ENCODE assay signal across 9 cellular contexts in the genomic region with DNA sequence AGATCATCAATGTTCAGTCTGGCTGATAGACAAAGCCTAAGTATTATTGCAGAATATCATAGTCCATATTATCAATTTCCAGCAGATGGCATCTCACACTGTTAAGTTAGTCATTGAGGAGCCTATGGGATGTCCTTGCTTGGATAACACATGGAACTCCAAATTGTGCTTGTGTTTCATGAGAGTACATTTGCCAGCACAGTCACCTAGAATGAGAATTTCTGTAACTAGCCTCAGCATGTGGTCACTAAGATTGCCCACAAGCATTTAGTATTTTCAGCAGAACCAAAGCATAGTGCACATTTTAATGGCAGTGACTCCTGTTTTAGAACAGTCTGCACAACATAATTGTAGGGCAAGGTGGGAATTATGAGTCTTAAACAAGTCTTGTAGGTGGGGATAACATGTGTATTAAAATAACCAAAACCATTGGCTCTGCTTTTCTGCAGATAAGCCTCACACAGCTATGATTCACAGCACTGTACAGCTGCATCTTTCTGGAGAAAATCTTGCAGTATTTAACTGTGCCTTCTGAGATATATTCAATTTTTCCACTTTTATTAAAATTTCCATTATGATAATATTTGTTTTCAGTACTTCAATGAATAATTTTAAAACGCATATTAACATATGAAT.
A peak's percentile ranks its signal among the peaks of the same experiment; 100 is the strongest.
DNase-seq lines count a peak whose midpoint lies in the region; ATAC-seq and TF ChIP-seq lines count a peak whose summit lies in the region.
"Had no signal": no experiment of that assay in that cellular context is flagged by ENCODE, and none has a peak within 500 bp of the region (broad histone marks: within the 10 kb centered on the region; RNA-seq: fewer than 3 reads in every experiment).

No MANE protein-coding gene starts in this region.

- H3K36me3 ChIP-seq in GM23338 (ENCODE audit: insufficient read depth) (no peaks in the 10 kb centered on the region), colonic mucosa (no peaks in the 10 kb centered on the region)

- CTCF ChIA-PET in activated CD8-positive, alpha-beta memory T cell treated with anti-CD3 and anti-CD28 coated beads, Interleukin-2, amount 10 ng/mL, durations not matched to agents 7 days and 5 days (lab: Charles Lee) = interaction anchor here (1.3 kb wide), 1 partner anchor 10 kb away, joined by 3 read pairs; no protein-coding TSS in a partner anchor

- H3K9me2 ChIP-seq in GM23338 (ENCODE audit: insufficient read depth) = no peaks in the 10 kb centered on the region

- no peak overlapping the region for H3K9ac ChIP-seq in colonic mucosa (ENCODE audit: low read depth in 2 of 2, low read length in 2 of 2)

- H3F3A ChIP-seq in GM23338 (replicated peaks; ENCODE audit: low read depth) = no peaks in the 10 kb centered on the region

- TF ChIP-seq CTCF in GM23338 (conservative IDR thresholded peaks at IDR 0.05; ENCODE audit: low read depth in 2 of 2) (peak; percentile 11 to 19; a peak in 1 of 4 replicates), retinal pigment epithelial cell (conservative IDR thresholded peaks at IDR 0.05; ENCODE audit: low read depth, low read length) (peak; percentile 21), colonic mucosa (IDR thresholded peaks at IDR 0.05) (no peak)

- no peaks in the 10 kb centered on the region for H3K79me2 ChIP-seq in GM23338 (replicated peaks; ENCODE audit: insufficient read depth)

- H3K4me2 ChIP-seq in GM23338 = no peak overlapping the region

- no peaks in the 10 kb centered on the region for H4K20me1 ChIP-seq in GM23338 (replicated peaks; ENCODE audit: insufficient read depth)

- DNase-seq in GM23338 (ENCODE audit: low spot score) = no peak
- DNase-seq in NCI-H2081 treated with DMSO at 0.1 percent for 48 hours (lab: John Stamatoyannopoulos, UW) = peak; percentile 28
- DNase-seq in cerebellar cortex (ENCODE audit: low spot score) = peak; percentile 1
- DNase-seq in retinal pigment epithelial cell (ENCODE audit: low read depth) = no peak
- no peak for DNase-seq in activated CD8-positive, alpha-beta memory T cell treated with anti-CD3 and anti-CD28 coated beads, Interleukin-2, amount 10 ng/mL, durations not matched to agents 7 days and 5 days
- DNase-seq in activated T-helper 1 cell treated with anti-CD3 and anti-CD28 coated beads, Interleukin-12 subunit alpha, Interleukin-12 subunit beta, Interleukin-2, Interleukin-4 antibody, amounts not matched to agents 30 ng/mL and 10 ng/mL and 1 ng/mL, durations not matched to agents 14 hours and 24 hours and 36 hours (ENCODE audit: low spot score) = no peak
- DNase-seq in colonic mucosa = no peak
- DNase-seq: NCI-H1048 had no signal

- no peak overlapping the region for H2AFZ ChIP-seq in GM23338

- H3K4me3 ChIP-seq in GM23338 = no peak overlapping the region
- H3K4me3 ChIP-seq in retinal pigment epithelial cell (ENCODE audit: low read length) = no peak overlapping the region
- no peak overlapping the region for H3K4me3 ChIP-seq in colonic mucosa

- H3K27me3 Mint-ChIP-seq in GM23338 (ENCODE audit: insufficient read depth, low read depth, poor library complexity) = no peaks in the 10 kb centered on the region
- no peaks in the 10 kb centered on the region for H3K27me3 Mint-ChIP-seq in activated CD8-positive, alpha-beta memory T cell treated with anti-CD3 and anti-CD28 coated beads, Interleukin-2, amount 10 ng/mL, durations not matched to agents 7 days and 5 days
- no peaks in the 10 kb centered on the region for H3K27me3 Mint-ChIP-seq in activated T-helper 1 cell treated with anti-CD3 and anti-CD28 coated beads, Interleukin-12 subunit alpha, Interleukin-12 subunit beta, Interleukin-2, Interleukin-4 antibody, amounts not matched to agents 30 ng/mL and 10 ng/mL and 1 ng/mL, durations not matched to agents 14 hours and 24 hours and 36 hours (ENCODE audit: insufficient read depth)

- H3K4me3 Mint-ChIP-seq in GM23338 = no peak overlapping the region
- H3K4me3 Mint-ChIP-seq in activated CD8-positive, alpha-beta memory T cell treated with anti-CD3 and anti-CD28 coated beads, Interleukin-2, amount 10 ng/mL, durations not matched to agents 7 days and 5 days = no peak overlapping the region
- H3K4me3 Mint-ChIP-seq in activated T-helper 1 cell treated with anti-CD3 and anti-CD28 coated beads, Interleukin-12 subunit alpha, Interleukin-12 subunit beta, Interleukin-2, Interleukin-4 antibody, amounts not matched to agents 30 ng/mL and 10 ng/mL and 1 ng/mL, durations not matched to agents 14 hours and 24 hours and 36 hours = no peak overlapping the region

- no peaks in the 10 kb centered on the region for H3K9me3 ChIP-seq in colonic mucosa

- no peaks in the 10 kb centered on the region for H3K27me3 ChIP-seq in GM23338 (ENCODE audit: insufficient read depth)
- H3K27me3 ChIP-seq in colonic mucosa = no peaks in the 10 kb centered on the region

- ATAC-seq in GM23338 (no peak), GM19023 (IDR thresholded peaks at IDR 0.05; ENCODE audit: unreplicated experiment) (no peak)
- ATAC-seq in activated CD8-positive, alpha-beta memory T cell treated with anti-CD3 and anti-CD28 coated beads, Interleukin-2, amount 10 ng/mL, durations not matched to agents 7 days and 5 days = no peak

- no peaks in the 10 kb centered on the region for H3K4me1 Mint-ChIP-seq in GM23338
- H3K4me1 Mint-ChIP-seq in activated CD8-positive, alpha-beta memory T cell treated with anti-CD3 and anti-CD28 coated beads, Interleukin-2, amount 10 ng/mL, durations not matched to agents 7 days and 5 days = no peaks in the 10 kb centered on the region
- H3K4me1 Mint-ChIP-seq in activated T-helper 1 cell treated with anti-CD3 and anti-CD28 coated beads, Interleukin-12 subunit alpha, Interleukin-12 subunit beta, Interleukin-2, Interleukin-4 antibody, amounts not matched to agents 30 ng/mL and 10 ng/mL and 1 ng/mL, durations not matched to agents 14 hours and 24 hours and 36 hours (ENCODE audit: low read depth) = no peaks in the 10 kb centered on the region

- no peak overlapping the region for H3K27ac Mint-ChIP-seq in GM23338
- no peak overlapping the region for H3K27ac Mint-ChIP-seq in activated CD8-positive, alpha-beta memory T cell treated with anti-CD3 and anti-CD28 coated beads, Interleukin-2, amount 10 ng/mL, durations not matched to agents 7 days and 5 days
- no peak overlapping the region for H3K27ac Mint-ChIP-seq in activated T-helper 1 cell treated with anti-CD3 and anti-CD28 coated beads, Interleukin-12 subunit alpha, Interleukin-12 subunit beta, Interleukin-2, Interleukin-4 antibody, amounts not matched to agents 30 ng/mL and 10 ng/mL and 1 ng/mL, durations not matched to agents 14 hours and 24 hours and 36 hours

- H3K36me3 Mint-ChIP-seq in GM23338 (ENCODE audit: low read depth) = no peaks in the 10 kb centered on the region
- H3K36me3 Mint-ChIP-seq in activated CD8-positive, alpha-beta memory T cell treated with anti-CD3 and anti-CD28 coated beads, Interleukin-2, amount 10 ng/mL, durations not matched to agents 7 days and 5 days = no peaks in the 10 kb centered on the region
- H3K36me3 Mint-ChIP-seq in activated T-helper 1 cell treated with anti-CD3 and anti-CD28 coated beads, Interleukin-12 subunit alpha, Interleukin-12 subunit beta, Interleukin-2, Interleukin-4 antibody, amounts not matched to agents 30 ng/mL and 10 ng/mL and 1 ng/mL, durations not matched to agents 14 hours and 24 hours and 36 hours (ENCODE audit: low read depth) = no peaks in the 10 kb centered on the region

- no peaks in the 10 kb centered on the region for H3K4me1 ChIP-seq in GM23338 (ENCODE audit: insufficient read depth)
- H3K4me1 ChIP-seq in colonic mucosa = no peaks in the 10 kb centered on the region

- intact Hi-C loops in activated T-helper 1 cell treated with anti-CD3 and anti-CD28 coated beads, Interleukin-12 subunit alpha, Interleukin-12 subunit beta, Interleukin-2, Interleukin-4 antibody, amounts not matched to agents 30 ng/mL and 10 ng/mL and 1 ng/mL, durations not matched to agents 14 hours and 24 hours and 36 hours (cut with micrococcal nuclease) = no loop called here
- intact Hi-C loops in colonic mucosa (cut with DNase I) = no loop called here

- no peaks in the 10 kb centered on the region for H3K9me3 Mint-ChIP-seq in GM23338
- peaks cover 4% of the 10 kb centered on the region for H3K9me3 Mint-ChIP-seq in activated CD8-positive, alpha-beta memory T cell treated with anti-CD3 and anti-CD28 coated beads, Interleukin-2, amount 10 ng/mL, durations not matched to agents 7 days and 5 days (ENCODE audit: low read depth)
- peaks cover 3% of the 10 kb centered on the region for H3K9me3 Mint-ChIP-seq in activated T-helper 1 cell treated with anti-CD3 and anti-CD28 coated beads, Interleukin-12 subunit alpha, Interleukin-12 subunit beta, Interleukin-2, Interleukin-4 antibody, amounts not matched to agents 30 ng/mL and 10 ng/mL and 1 ng/mL, durations not matched to agents 14 hours and 24 hours and 36 hours

- H3K27ac ChIP-seq in GM23338 (ENCODE audit: low read depth) (no peak overlapping the region), colonic mucosa (no peak overlapping the region)

TF ChIP-seq in GM23338, 12 proteins besides CTCF, POLR2A, EP300 and RAD21 (continues in another document):
- TF ChIP-seq, protein P1, sequence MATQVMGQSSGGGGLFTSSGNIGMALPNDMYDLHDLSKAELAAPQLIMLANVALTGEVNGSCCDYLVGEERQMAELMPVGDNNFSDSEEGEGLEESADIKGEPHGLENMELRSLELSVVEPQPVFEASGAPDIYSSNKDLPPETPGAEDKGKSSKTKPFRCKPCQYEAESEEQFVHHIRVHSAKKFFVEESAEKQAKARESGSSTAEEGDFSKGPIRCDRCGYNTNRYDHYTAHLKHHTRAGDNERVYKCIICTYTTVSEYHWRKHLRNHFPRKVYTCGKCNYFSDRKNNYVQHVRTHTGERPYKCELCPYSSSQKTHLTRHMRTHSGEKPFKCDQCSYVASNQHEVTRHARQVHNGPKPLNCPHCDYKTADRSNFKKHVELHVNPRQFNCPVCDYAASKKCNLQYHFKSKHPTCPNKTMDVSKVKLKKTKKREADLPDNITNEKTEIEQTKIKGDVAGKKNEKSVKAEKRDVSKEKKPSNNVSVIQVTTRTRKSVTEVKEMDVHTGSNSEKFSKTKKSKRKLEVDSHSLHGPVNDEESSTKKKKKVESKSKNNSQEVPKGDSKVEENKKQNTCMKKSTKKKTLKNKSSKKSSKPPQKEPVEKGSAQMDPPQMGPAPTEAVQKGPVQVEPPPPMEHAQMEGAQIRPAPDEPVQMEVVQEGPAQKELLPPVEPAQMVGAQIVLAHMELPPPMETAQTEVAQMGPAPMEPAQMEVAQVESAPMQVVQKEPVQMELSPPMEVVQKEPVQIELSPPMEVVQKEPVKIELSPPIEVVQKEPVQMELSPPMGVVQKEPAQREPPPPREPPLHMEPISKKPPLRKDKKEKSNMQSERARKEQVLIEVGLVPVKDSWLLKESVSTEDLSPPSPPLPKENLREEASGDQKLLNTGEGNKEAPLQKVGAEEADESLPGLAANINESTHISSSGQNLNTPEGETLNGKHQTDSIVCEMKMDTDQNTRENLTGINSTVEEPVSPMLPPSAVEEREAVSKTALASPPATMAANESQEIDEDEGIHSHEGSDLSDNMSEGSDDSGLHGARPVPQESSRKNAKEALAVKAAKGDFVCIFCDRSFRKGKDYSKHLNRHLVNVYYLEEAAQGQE (IDR thresholded peaks at IDR 0.05; ENCODE audit: unreplicated experiment) = no peak
- no peak for TF ChIP-seq JUNB (IDR thresholded peaks at IDR 0.05; ENCODE audit: unreplicated experiment)
- no peak for TF ChIP-seq ZNF114 (CRISPR knock-in tag; IDR thresholded peaks at IDR 0.05)
- TF ChIP-seq ZNF331 (CRISPR knock-in tag; IDR thresholded peaks at IDR 0.05; ENCODE audit: low read depth) = no peak

Comparison
In these comparisons a context has a peak if more than half of its experiments do, and no peak if none do; other contexts are left out.
1. DNase-seq: peak in NCI-H2081 treated with DMSO at 0.1 percent for 48 hours (single experiment) and cerebellar cortex (single experiment); none in GM23338 (single experiment), retinal pigment epithelial cell (single experiment), activated CD8-positive, alpha-beta memory T cell treated with anti-CD3 and anti-CD28 coated beads, Interleukin-2, amount 10 ng/mL, durations not matched to agents 7 days and 5 days (single experiment), activated T-helper 1 cell treated with anti-CD3 and anti-CD28 coated beads, Interleukin-12 subunit alpha, Interleukin-12 subunit beta, Interleukin-2, Interleukin-4 antibody, amounts not matched to agents 30 ng/mL and 10 ng/mL and 1 ng/mL, durations not matched to agents 14 hours and 24 hours and 36 hours (single experiment) and colonic mucosa (single experiment).